In genomic region chr18:35998967-35999366, GRCh38 we compare ENCODE assay signal across 11 cellular contexts.
DNase-seq lines count a peak whose midpoint lies in the region; ATAC-seq and TF ChIP-seq lines count a peak whose summit lies in the region.
"Had no signal": no experiment of that assay in that cellular context is flagged by ENCODE, and none has a peak within 500 bp of the region (broad histone marks: within the 10 kb centered on the region; RNA-seq: fewer than 3 reads in every experiment).

No MANE protein-coding gene starts in this region.

- H3K9me3 ChIP-seq in cardiac muscle cell (ENCODE audit: low read depth) (no peaks in the 10 kb centered on the region), upper lobe of right lung (no peaks in the 10 kb centered on the region)

- no peak overlapping the region for H3K4me3 Mint-ChIP-seq in endothelial cell (ENCODE audit: unreplicated experiment)
- no peak overlapping the region for H3K4me3 Mint-ChIP-seq in activated naive CD8-positive, alpha-beta T cell treated with anti-CD3 and anti-CD28 coated beads, Interleukin-2, amount 50 U/mL, for 24 hours

- H3K4me1 Mint-ChIP-seq in endothelial cell (ENCODE audit: unreplicated experiment): no peaks in the 10 kb centered on the region
- H3K4me1 Mint-ChIP-seq in activated naive CD8-positive, alpha-beta T cell treated with anti-CD3 and anti-CD28 coated beads, Interleukin-2, amount 50 U/mL, for 24 hours: peaks cover 5% of the 10 kb centered on the region

- no peak overlapping the region for H3K27ac Mint-ChIP-seq in endothelial cell (ENCODE audit: unreplicated experiment)
- H3K27ac Mint-ChIP-seq in activated naive CD8-positive, alpha-beta T cell treated with anti-CD3 and anti-CD28 coated beads, Interleukin-2, amount 50 U/mL, for 24 hours: no peak overlapping the region

- DNase-seq in cardiac muscle cell (ENCODE audit: low read depth in 1 of 2, low spot score in 1 of 2) (peak in 1 of 2 donors; percentile 21), Right ventricle myocardium inferior (ENCODE audit: missing footprints) (no peak), NCI-H69 (lab: John Stamatoyannopoulos, UW) (peak; percentile 44), endothelial cell (ENCODE audit: low spot score) (no peak), upper lobe of right lung (no peak), NCI-H524 treated with DMSO at 0.1 percent for 48 hours (lab: John Stamatoyannopoulos, UW) (no peak), NCI-H2029 treated with DMSO at 0.1 percent for 48 hours (lab: John Stamatoyannopoulos, UW) (no peak)
- DNase-seq in activated naive CD8-positive, alpha-beta T cell treated with anti-CD3 and anti-CD28 coated beads, Interleukin-2, amount 50 U/mL, for 24 hours: no peak
- DNase-seq: activated naive CD4-positive, alpha-beta T cell treated with anti-CD3 and anti-CD28 coated beads, Interleukin-2, amount 50 U/mL, for 16 hours; NCI-H1694 treated with DMSO at 0.1 percent for 48 hours; stimulated activated CD4-positive, alpha-beta T cell treated with anti-CD3 and anti-CD28 coated beads, Interleukin-2, amount 100 ng/mL, for 48 hours had no signal

- H3K27me3 Mint-ChIP-seq in endothelial cell (ENCODE audit: unreplicated experiment): peaks cover 2% of the 10 kb centered on the region
- no peaks in the 10 kb centered on the region for H3K27me3 Mint-ChIP-seq in activated naive CD8-positive, alpha-beta T cell treated with anti-CD3 and anti-CD28 coated beads, Interleukin-2, amount 50 U/mL, for 24 hours

- TF ChIP-seq CTCF in cardiac muscle cell (IDR thresholded peaks at IDR 0.05; ENCODE audit: low read depth, low read length): peak; percentile 32
- TF ChIP-seq CTCF in endothelial cell (IDR thresholded peaks at IDR 0.05; ENCODE audit: unreplicated experiment): peak; percentile 78
- TF ChIP-seq CTCF in upper lobe of right lung (IDR thresholded peaks at IDR 0.05): peak; percentile 21

- ATAC-seq in Right ventricle myocardium inferior (no peak), upper lobe of right lung (peak; percentile 44)
- ATAC-seq in activated naive CD8-positive, alpha-beta T cell treated with anti-CD3 and anti-CD28 coated beads, Interleukin-2, amount 50 U/mL, for 24 hours: no peak

- H3K36me3 Mint-ChIP-seq in endothelial cell (ENCODE audit: low read depth, unreplicated experiment): no peaks in the 10 kb centered on the region
- no peaks in the 10 kb centered on the region for H3K36me3 Mint-ChIP-seq in activated naive CD8-positive, alpha-beta T cell treated with anti-CD3 and anti-CD28 coated beads, Interleukin-2, amount 50 U/mL, for 24 hours (ENCODE audit: low read depth)

- H3K4me1 ChIP-seq in cardiac muscle cell (ENCODE audit: low read depth) (no peaks in the 10 kb centered on the region), upper lobe of right lung (no peaks in the 10 kb centered on the region)

- H3K27me3 ChIP-seq in cardiac muscle cell: no peaks in the 10 kb centered on the region
- no peaks in the 10 kb centered on the region for H3K27me3 ChIP-seq in upper lobe of right lung

- intact Hi-C loops in Right ventricle myocardium inferior (cut with DNase I): no loop called here
- intact Hi-C loops in upper lobe of right lung (cut with DNase I): no loop called here

- no peaks in the 10 kb centered on the region for H3K9me3 Mint-ChIP-seq in endothelial cell (ENCODE audit: unreplicated experiment)
- H3K9me3 Mint-ChIP-seq in activated naive CD8-positive, alpha-beta T cell treated with anti-CD3 and anti-CD28 coated beads, Interleukin-2, amount 50 U/mL, for 24 hours: no peaks in the 10 kb centered on the region

- H3K27ac ChIP-seq in cardiac muscle cell (no peak overlapping the region), upper lobe of right lung (no peak overlapping the region)

- no peak overlapping the region for H3K4me3 ChIP-seq in cardiac muscle cell
- no peak overlapping the region for H3K4me3 ChIP-seq in upper lobe of right lung

- H3K36me3 ChIP-seq in cardiac muscle cell: no peaks in the 10 kb centered on the region
- H3K36me3 ChIP-seq in upper lobe of right lung: no peaks in the 10 kb centered on the region

Comparison
In these comparisons a context has a peak if more than half of its experiments do, and no peak if none do; other contexts are left out.
1. CTCF ChIP-seq: peak in every context shown above with its lines; median percentile 78 in endothelial cell; 32 in cardiac muscle cell; 21 in upper lobe of right lung.